1 cellular context compared by ENCODE assay signal in the genomic region with DNA sequence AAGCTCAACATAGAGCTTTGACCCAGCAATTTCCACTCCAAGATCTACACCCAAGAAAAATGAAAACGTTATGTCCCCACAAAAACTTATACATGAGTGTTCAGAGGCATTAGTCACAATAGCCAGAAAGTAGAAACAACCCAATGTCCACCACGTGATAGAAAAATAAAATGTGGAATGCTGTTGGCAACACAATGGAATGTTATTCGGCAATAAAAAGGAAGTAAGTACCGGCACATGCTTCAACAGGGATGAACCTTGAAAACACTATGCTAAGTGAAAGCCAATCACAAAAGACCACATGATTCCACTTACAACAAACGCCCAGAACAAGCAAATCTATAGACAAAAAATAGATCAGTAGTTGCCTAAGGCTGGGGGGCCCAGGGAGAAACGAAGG.
TF ChIP-seq lines count a peak whose summit lies in the region.

No MANE protein-coding gene starts in this region.

TF ChIP-seq in IMR-90, 13 proteins besides CTCF, POLR2A, EP300 and RAD21 (continued from another document):
- no peak for TF ChIP-seq NFE2L2 (IDR thresholded peaks at IDR 0.05; ENCODE audit: low read depth, low read length)
